ENCODE assay signal across 13 cellular contexts in genomic region chr18:51716277-51716676, GRCh38.
"Had no signal": no experiment of that assay in that cellular context is flagged by ENCODE, and none has a peak within 500 bp of the region (broad histone marks: within the 10 kb centered on the region; RNA-seq: fewer than 3 reads in every experiment).

No MANE protein-coding gene starts in this region.

- H3K27me3 Mint-ChIP-seq: activated T-cell treated with anti-CD3 and anti-CD28 coated beads, Interleukin-2, amount 50 U/mL, for 24 hours; dendritic cell treated with granulocyte-macrophage colony-stimulating factor and Interleukin-4, amounts not matched to agents 40 ng/mL and 50 ng/mL, for 4 days; stimulated activated naive CD8-positive, alpha-beta T cell treated with anti-CD3 and anti-CD28 coated beads, Interleukin-15, Interleukin-2, amounts not matched to agents 100 ng/mL and 50 ng/mL, for 24 hours had no signal

- DNase-seq: activated CD4-positive, alpha-beta T cell treated with anti-CD3 and anti-CD28 coated beads, Interleukin-2, amount 50 U/mL, for 4 hours; activated effector memory CD4-positive, alpha-beta T cell treated with Interleukin-2 at 50 U/mL for 16 hours; activated T-cell treated with anti-CD3 and anti-CD28 coated beads, Interleukin-2, amount 50 U/mL, for 24 hours; brain microvascular endothelial cell; hippocampal formation; mesendoderm; stimulated activated CD4-positive, alpha-beta T cell treated with anti-CD3 and anti-CD28 coated beads, Interleukin-12 subunit alpha, Interleukin-12 subunit beta, amount 100 ng/mL, for 4 hours; stimulated activated CD4-positive, alpha-beta T cell treated with anti-CD3 and anti-CD28 coated beads, Interleukin-2, amount 100 ng/mL, for 48 hours; upper lobe of left lung had no signal

- H3K4me3 Mint-ChIP-seq: activated T-cell treated with anti-CD3 and anti-CD28 coated beads, Interleukin-2, amount 50 U/mL, for 24 hours; dendritic cell treated with granulocyte-macrophage colony-stimulating factor and Interleukin-4, amounts not matched to agents 40 ng/mL and 50 ng/mL, for 4 days; stimulated activated naive CD8-positive, alpha-beta T cell treated with anti-CD3 and anti-CD28 coated beads, Interleukin-15, Interleukin-2, amounts not matched to agents 100 ng/mL and 50 ng/mL, for 24 hours had no signal

- ATAC-seq: activated CD4-positive, CD25-positive, alpha-beta regulatory T cell treated with anti-CD3 and anti-CD28 coated beads, Interleukin-2, amount 50 U/mL, for 24 hours; activated naive CD4-positive, alpha-beta T cell treated with anti-CD3 and anti-CD28 coated beads, Interleukin-2, amount 50 U/mL, for 72 hours had no signal

- H3K36me3 Mint-ChIP-seq: activated naive CD4-positive, alpha-beta T cell treated with anti-CD3 and anti-CD28 coated beads, Interleukin-2, amount 50 U/mL, for 72 hours had no signal

- H3K27ac Mint-ChIP-seq: activated naive CD4-positive, alpha-beta T cell treated with anti-CD3 and anti-CD28 coated beads, Interleukin-2, amount 50 U/mL, for 72 hours; activated T-cell treated with anti-CD3 and anti-CD28 coated beads, Interleukin-2, amount 50 U/mL, for 24 hours; dendritic cell treated with granulocyte-macrophage colony-stimulating factor and Interleukin-4, amounts not matched to agents 40 ng/mL and 50 ng/mL, for 4 days; stimulated activated naive CD8-positive, alpha-beta T cell treated with anti-CD3 and anti-CD28 coated beads, Interleukin-15, Interleukin-2, amounts not matched to agents 100 ng/mL and 50 ng/mL, for 24 hours had no signal
